In the genomic region with DNA sequence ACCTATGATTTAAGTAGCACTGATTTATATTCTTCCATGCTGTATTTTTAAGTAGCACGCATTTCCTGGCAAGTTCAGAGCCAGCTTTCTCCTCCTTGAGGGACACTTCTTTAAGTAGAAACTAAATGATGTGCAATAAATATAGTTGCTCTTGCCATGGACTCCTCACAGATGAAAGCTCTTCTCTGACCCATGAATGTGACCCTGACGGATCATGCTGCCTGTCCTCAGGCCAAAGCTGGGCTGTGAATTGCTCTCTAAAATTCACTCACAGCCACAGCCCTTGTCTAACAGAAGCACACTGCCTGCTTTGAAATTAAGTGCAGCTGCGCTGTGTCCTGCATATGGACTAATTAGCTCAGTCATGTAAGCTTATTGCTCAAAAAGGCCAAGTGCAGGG, we compare ENCODE assay signal across 32 cellular contexts.
"Had no signal": no experiment of that assay in that cellular context is flagged by ENCODE, and none has a peak within 500 bp of the region (broad histone marks: within the 10 kb centered on the region; RNA-seq: fewer than 3 reads in every experiment).

No MANE protein-coding gene starts in this region.

- FAIRE-seq: astrocyte, bronchial epithelial cell, colon had no signal

- ATAC-seq: activated CD4-positive, alpha-beta T cell treated with anti-CD3 and anti-CD28 coated beads for 36 hours; activated CD8-positive, alpha-beta T cell treated with anti-CD3 and anti-CD28 coated beads, Interleukin-2, amount 10 ng/mL, durations not matched to agents 7 days and 5 days; activated naive CD4-positive, alpha-beta T cell treated with anti-CD3 and anti-CD28 coated beads, Interleukin-2, amount 50 U/mL, for 72 hours; activated T-cell treated with anti-CD3 and anti-CD28 coated beads, Interleukin-2, amount 50 U/mL, for 72 hours; effector memory CD8-positive, alpha-beta T cell; gastroesophageal sphincter; T-helper 17 cell had no signal

- DNase-seq: activated B cell treated with CpG ODN at 0.5 μM for 24 hours; activated CD4-positive, alpha-beta memory T cell treated with anti-CD3 and anti-CD28 coated beads for 36 hours; activated CD4-positive, alpha-beta T cell treated with anti-CD3 and anti-CD28 coated beads for 36 hours; activated CD4-positive, alpha-beta T cell treated with anti-CD3 and anti-CD28 coated beads, Interleukin-2, amount 10 ng/mL, durations not matched to agents 24 days and 14 days; activated CD4-positive, CD25-positive, alpha-beta regulatory T cell treated with anti-CD3 and anti-CD28 coated beads, Interleukin-2, amount 50 U/mL, for 72 hours; activated CD8-positive, alpha-beta memory T cell treated with anti-CD3 and anti-CD28 coated beads, Interleukin-2, amount 50 U/mL, for 48 hours; activated CD8-positive, alpha-beta T cell treated with anti-CD3 and anti-CD28 coated beads, Interleukin-2, amount 10 ng/mL, durations not matched to agents 7 days and 5 days; activated gamma-delta T cell; activated naive CD4-positive, alpha-beta T cell; activated naive CD4-positive, alpha-beta T cell treated with anti-CD3 and anti-CD28 coated beads, Interleukin-2, amount 10 ng/mL, durations not matched to agents 7 days and 5 days; activated naive CD8-positive, alpha-beta T cell treated with anti-CD3 and anti-CD28 coated beads, Interleukin-2, amount 10 ng/mL, durations not matched to agents 7 days and 5 days; activated T-cell treated with anti-CD3 and anti-CD28 coated beads for 4 hours; activated T-cell treated with anti-CD3 and anti-CD28 coated beads, Interleukin-2, amount 50 U/mL, for 24 hours; activated T-cell treated with anti-CD3 and anti-CD28 coated beads, Interleukin-2, amount 50 U/mL, for 72 hours; anterior cingulate cortex; brain microvascular endothelial cell; cortex of kidney; dermis blood vessel endothelial cell; effector CD4-positive, alpha-beta T cell; effector memory CD8-positive, alpha-beta T cell; erythroblast; foreskin melanocyte; T-helper 1 cell; T-helper 17 cell; T1000; WERI-Rb-1 had no signal

- H3K36me3 ChIP-seq: brain microvascular endothelial cell, esophagus muscularis mucosa, gastroesophageal sphincter, WERI-Rb-1 had no signal

- H3K4me1 ChIP-seq: esophagus muscularis mucosa, gastroesophageal sphincter had no signal

- H3K4me3 ChIP-seq: esophagus muscularis mucosa, gastroesophageal sphincter had no signal

- H3K27me3 ChIP-seq: brain microvascular endothelial cell, gastroesophageal sphincter had no signal
